Comparison of ENCODE assay signal across 33 cellular contexts in the genomic region with DNA sequence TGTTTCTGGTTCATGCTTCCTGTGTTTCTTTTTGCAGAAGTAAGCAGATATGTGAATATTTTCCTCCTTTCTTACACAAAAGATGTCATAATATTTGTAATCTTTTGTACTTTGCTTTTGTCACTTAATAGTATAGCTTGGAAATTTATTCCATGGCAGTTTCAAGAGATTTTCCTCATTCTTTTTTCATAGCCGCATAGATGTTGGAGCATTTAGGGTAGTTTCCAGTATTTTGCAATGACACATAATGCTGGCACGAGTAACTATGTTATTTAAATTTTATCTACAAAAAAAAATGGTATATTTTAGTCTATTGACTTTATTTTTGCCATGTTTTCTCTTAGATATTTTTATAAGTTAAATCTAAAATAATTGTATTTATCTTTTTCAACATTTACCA.
"Had no signal": no experiment of that assay in that cellular context is flagged by ENCODE, and none has a peak within 500 bp of the region (broad histone marks: within the 10 kb centered on the region; RNA-seq: fewer than 3 reads in every experiment).

No MANE protein-coding gene starts in this region.

- H3K4me1 ChIP-seq: SJCRH30 had no signal

- DNase-seq: activated CD4-positive, alpha-beta memory T cell treated with anti-CD3 and anti-CD28 coated beads, Interleukin-2, amount 10 ng/mL, durations not matched to agents 7 days and 5 days; activated CD4-positive, alpha-beta T cell treated with anti-CD3 and anti-CD28 coated beads for 1 hour; activated CD4-positive, alpha-beta T cell treated with anti-CD3 and anti-CD28 coated beads for 48 hours; activated CD4-positive, CD25-positive, alpha-beta regulatory T cell; activated effector memory CD4-positive, alpha-beta T cell treated with anti-CD3 and anti-CD28 coated beads, Interleukin-2, amount 50 U/mL, for 16 hours; activated naive CD4-positive, alpha-beta T cell; activated naive CD4-positive, alpha-beta T cell treated with anti-CD3 and anti-CD28 coated beads, Interleukin-2, amount 50 U/mL, for 16 hours; activated naive CD8-positive, alpha-beta T cell treated with anti-CD3 and anti-CD28 coated beads for 36 hours; activated T-cell treated with anti-CD3 and anti-CD28 coated beads, Interleukin-2, amount 50 U/mL, for 1 hour; activated T-cell treated with anti-CD3 and anti-CD28 coated beads, Interleukin-2, amount 50 U/mL, for 72 hours; amniotic stem cell; aorta; brain microvascular endothelial cell; KG1; NCI-H1048; NCI-H1105 treated with DMSO at 0.1 percent for 48 hours; NCI-H1436; NCI-H1694; NCI-H1930; NCI-H2081 treated with DMSO at 0.1 percent for 48 hours; NCI-H226; NCI-H446 treated with DMSO at 0.1 percent for 48 hours; NCI-H524; NCI-H69; NCI-H82; SHP77; SJCRH30; T1000; WERI-Rb-1 had no signal

- H3K27ac ChIP-seq: brain microvascular endothelial cell, cardiac muscle cell, SJCRH30, SK-N-MC, WERI-Rb-1 had no signal

- H3K4me3 ChIP-seq: cardiac muscle cell, SJCRH30, SK-N-MC had no signal

- H3K27me3 ChIP-seq: brain microvascular endothelial cell, cardiac muscle cell, SJCRH30 had no signal

- ATAC-seq: activated T-cell treated with anti-CD3 and anti-CD28 coated beads, Interleukin-2, amount 50 U/mL, for 72 hours; activated T-helper 17 cell treated with anti-CD3 and anti-CD28 coated beads, Interleukin-2, amount 50 U/mL, for 72 hours; Panc1 had no signal

- H3K9me3 ChIP-seq: SJCRH30 had no signal
